Comparison of ENCODE assay signal across 1 cellular context in the genomic region with DNA sequence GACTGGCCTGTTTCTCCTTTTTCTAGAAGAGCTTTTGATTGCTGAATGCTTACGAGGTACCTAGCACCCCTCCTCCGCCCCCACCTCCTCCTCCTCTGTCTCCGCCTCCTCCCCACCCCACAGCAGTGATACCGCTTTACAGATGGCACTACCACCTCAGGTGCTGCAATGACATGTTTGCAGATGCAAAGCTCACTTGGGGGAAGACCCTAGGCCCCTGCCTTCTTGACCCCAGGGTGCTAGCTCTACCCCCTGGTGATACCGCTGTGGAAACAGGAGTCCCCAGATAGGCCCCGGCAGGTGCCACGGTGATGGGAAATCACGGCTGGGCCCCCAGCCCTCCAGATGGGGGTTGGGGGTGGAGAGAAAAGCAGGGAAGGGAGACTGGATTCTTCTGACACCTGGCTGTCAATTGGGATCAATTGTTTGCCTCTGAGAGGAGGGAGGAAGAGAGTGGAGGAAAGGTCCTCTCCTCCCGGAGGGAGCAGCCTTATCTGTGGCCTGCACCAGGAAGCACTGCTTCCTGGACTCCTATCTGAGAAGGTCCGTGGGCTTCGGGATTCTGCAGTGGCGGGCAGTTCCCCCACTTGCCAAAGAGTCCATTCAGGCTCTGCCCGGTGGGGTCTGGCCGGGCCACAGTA.
TF ChIP-seq lines count a peak whose summit lies in the region.

No MANE protein-coding gene starts in this region.

TF ChIP-seq in K562, 482 proteins besides CTCF, POLR2A, EP300 and RAD21 (continued from another document and continues in another):
- TF ChIP-seq, protein P1, sequence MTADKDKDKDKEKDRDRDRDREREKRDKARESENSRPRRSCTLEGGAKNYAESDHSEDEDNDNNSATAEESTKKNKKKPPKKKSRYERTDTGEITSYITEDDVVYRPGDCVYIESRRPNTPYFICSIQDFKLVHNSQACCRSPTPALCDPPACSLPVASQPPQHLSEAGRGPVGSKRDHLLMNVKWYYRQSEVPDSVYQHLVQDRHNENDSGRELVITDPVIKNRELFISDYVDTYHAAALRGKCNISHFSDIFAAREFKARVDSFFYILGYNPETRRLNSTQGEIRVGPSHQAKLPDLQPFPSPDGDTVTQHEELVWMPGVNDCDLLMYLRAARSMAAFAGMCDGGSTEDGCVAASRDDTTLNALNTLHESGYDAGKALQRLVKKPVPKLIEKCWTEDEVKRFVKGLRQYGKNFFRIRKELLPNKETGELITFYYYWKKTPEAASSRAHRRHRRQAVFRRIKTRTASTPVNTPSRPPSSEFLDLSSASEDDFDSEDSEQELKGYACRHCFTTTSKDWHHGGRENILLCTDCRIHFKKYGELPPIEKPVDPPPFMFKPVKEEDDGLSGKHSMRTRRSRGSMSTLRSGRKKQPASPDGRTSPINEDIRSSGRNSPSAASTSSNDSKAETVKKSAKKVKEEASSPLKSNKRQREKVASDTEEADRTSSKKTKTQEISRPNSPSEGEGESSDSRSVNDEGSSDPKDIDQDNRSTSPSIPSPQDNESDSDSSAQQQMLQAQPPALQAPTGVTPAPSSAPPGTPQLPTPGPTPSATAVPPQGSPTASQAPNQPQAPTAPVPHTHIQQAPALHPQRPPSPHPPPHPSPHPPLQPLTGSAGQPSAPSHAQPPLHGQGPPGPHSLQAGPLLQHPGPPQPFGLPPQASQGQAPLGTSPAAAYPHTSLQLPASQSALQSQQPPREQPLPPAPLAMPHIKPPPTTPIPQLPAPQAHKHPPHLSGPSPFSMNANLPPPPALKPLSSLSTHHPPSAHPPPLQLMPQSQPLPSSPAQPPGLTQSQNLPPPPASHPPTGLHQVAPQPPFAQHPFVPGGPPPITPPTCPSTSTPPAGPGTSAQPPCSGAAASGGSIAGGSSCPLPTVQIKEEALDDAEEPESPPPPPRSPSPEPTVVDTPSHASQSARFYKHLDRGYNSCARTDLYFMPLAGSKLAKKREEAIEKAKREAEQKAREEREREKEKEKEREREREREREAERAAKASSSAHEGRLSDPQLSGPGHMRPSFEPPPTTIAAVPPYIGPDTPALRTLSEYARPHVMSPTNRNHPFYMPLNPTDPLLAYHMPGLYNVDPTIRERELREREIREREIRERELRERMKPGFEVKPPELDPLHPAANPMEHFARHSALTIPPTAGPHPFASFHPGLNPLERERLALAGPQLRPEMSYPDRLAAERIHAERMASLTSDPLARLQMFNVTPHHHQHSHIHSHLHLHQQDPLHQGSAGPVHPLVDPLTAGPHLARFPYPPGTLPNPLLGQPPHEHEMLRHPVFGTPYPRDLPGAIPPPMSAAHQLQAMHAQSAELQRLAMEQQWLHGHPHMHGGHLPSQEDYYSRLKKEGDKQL (CRISPR knock-in tag; IDR thresholded peaks at IDR 0.05; ENCODE audit: borderline replicate concordance): no peak
- no peak for TF ChIP-seq ZNF75A (CRISPR knock-in tag; IDR thresholded peaks at IDR 0.05)
- no peak for TF ChIP-seq ASH1L (IDR thresholded peaks at IDR 0.05; ENCODE audit: borderline replicate concordance, low read depth, partially characterized antibody)
- no peak for TF ChIP-seq HMGN3 (IDR thresholded peaks at IDR 0.05; ENCODE audit: borderline replicate concordance, extremely low read depth, insufficient read length, low read depth, low read length)
- TF ChIP-seq BMI1 (IDR thresholded peaks at IDR 0.05; ENCODE audit: low read length): no peak
- no peak for TF ChIP-seq CBX2 (IDR thresholded peaks at IDR 0.05; ENCODE audit: insufficient read depth, low read length, poor library complexity, severe bottlenecking)
- TF ChIP-seq, protein P2, sequence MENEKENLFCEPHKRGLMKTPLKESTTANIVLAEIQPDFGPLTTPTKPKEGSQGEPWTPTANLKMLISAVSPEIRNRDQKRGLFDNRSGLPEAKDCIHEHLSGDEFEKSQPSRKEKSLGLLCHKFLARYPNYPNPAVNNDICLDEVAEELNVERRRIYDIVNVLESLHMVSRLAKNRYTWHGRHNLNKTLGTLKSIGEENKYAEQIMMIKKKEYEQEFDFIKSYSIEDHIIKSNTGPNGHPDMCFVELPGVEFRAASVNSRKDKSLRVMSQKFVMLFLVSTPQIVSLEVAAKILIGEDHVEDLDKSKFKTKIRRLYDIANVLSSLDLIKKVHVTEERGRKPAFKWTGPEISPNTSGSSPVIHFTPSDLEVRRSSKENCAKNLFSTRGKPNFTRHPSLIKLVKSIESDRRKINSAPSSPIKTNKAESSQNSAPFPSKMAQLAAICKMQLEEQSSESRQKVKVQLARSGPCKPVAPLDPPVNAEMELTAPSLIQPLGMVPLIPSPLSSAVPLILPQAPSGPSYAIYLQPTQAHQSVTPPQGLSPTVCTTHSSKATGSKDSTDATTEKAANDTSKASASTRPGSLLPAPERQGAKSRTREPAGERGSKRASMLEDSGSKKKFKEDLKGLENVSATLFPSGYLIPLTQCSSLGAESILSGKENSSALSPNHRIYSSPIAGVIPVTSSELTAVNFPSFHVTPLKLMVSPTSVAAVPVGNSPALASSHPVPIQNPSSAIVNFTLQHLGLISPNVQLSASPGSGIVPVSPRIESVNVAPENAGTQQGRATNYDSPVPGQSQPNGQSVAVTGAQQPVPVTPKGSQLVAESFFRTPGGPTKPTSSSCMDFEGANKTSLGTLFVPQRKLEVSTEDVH (IDR thresholded peaks at IDR 0.05; ENCODE audit: low read depth, partially characterized antibody): no peak
- TF ChIP-seq ZC3H4 (CRISPR knock-in tag; IDR thresholded peaks at IDR 0.05; ENCODE audit: borderline replicate concordance): no peak
- TF ChIP-seq FOXM1 (IDR thresholded peaks at IDR 0.05; ENCODE audit: low read depth): 0 out of 2 replicates have a peak, but pooled peaks have one; percentile 13
- no peak for TF ChIP-seq FOXM1 (CRISPR knock-in tag; IDR thresholded peaks at IDR 0.05; ENCODE audit: low read depth)
- TF ChIP-seq, protein P3, sequence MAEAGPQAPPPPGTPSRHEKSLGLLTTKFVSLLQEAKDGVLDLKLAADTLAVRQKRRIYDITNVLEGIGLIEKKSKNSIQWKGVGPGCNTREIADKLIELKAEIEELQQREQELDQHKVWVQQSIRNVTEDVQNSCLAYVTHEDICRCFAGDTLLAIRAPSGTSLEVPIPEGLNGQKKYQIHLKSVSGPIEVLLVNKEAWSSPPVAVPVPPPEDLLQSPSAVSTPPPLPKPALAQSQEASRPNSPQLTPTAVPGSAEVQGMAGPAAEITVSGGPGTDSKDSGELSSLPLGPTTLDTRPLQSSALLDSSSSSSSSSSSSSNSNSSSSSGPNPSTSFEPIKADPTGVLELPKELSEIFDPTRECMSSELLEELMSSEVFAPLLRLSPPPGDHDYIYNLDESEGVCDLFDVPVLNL (CRISPR knock-in tag; IDR thresholded peaks at IDR 0.05; ENCODE audit: low read depth): no peak
- no peak for TF ChIP-seq HDAC3 (IDR thresholded peaks at IDR 0.05; ENCODE audit: borderline replicate concordance, partially characterized antibody)
- no peak for TF ChIP-seq ILF3 (IDR thresholded peaks at IDR 0.05; ENCODE audit: borderline replicate concordance)
- peak; percentile 48; the same call in 1 of the 2 replicates for TF ChIP-seq NCOR1 (IDR thresholded peaks at IDR 0.05)
- no peak for TF ChIP-seq ZNF12 (CRISPR knock-in tag; IDR thresholded peaks at IDR 0.05)
- TF ChIP-seq PHB2 (IDR thresholded peaks at IDR 0.05; ENCODE audit: low read depth): no peak
- TF ChIP-seq LARP7 (IDR thresholded peaks at IDR 0.05): no peak
- TF ChIP-seq SPI1 (IDR thresholded peaks at IDR 0.05; ENCODE audit: borderline replicate concordance, low read depth, low read length): 0 out of 2 replicates have a peak, but pooled peaks have one; percentile 4
- no peak for TF ChIP-seq MBD2 (IDR thresholded peaks at IDR 0.05; ENCODE audit: borderline replicate concordance, low read depth)
- TF ChIP-seq ZNF224 (CRISPR knock-in tag; IDR thresholded peaks at IDR 0.05): no peak
- TF ChIP-seq, protein P4, sequence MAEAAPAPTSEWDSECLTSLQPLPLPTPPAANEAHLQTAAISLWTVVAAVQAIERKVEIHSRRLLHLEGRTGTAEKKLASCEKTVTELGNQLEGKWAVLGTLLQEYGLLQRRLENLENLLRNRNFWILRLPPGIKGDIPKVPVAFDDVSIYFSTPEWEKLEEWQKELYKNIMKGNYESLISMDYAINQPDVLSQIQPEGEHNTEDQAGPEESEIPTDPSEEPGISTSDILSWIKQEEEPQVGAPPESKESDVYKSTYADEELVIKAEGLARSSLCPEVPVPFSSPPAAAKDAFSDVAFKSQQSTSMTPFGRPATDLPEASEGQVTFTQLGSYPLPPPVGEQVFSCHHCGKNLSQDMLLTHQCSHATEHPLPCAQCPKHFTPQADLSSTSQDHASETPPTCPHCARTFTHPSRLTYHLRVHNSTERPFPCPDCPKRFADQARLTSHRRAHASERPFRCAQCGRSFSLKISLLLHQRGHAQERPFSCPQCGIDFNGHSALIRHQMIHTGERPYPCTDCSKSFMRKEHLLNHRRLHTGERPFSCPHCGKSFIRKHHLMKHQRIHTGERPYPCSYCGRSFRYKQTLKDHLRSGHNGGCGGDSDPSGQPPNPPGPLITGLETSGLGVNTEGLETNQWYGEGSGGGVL (CRISPR knock-in tag; IDR thresholded peaks at IDR 0.05): no peak
- no peak for TF ChIP-seq PTRF (tag; IDR thresholded peaks at IDR 0.05)
- TF ChIP-seq YY1 (IDR thresholded peaks at IDR 0.05; ENCODE audit: borderline replicate concordance in 1 of 3, control insufficient read depth in 1 of 3, extremely low read depth in 1 of 3, insufficient read depth in 3 of 3, insufficient read length in 1 of 3, insufficient replicate concordance in 2 of 3, low read depth in 1 of 3, low read length in 2 of 3): no peak
- no peak for TF ChIP-seq MCM3 (IDR thresholded peaks at IDR 0.05)
- TF ChIP-seq, protein P5, sequence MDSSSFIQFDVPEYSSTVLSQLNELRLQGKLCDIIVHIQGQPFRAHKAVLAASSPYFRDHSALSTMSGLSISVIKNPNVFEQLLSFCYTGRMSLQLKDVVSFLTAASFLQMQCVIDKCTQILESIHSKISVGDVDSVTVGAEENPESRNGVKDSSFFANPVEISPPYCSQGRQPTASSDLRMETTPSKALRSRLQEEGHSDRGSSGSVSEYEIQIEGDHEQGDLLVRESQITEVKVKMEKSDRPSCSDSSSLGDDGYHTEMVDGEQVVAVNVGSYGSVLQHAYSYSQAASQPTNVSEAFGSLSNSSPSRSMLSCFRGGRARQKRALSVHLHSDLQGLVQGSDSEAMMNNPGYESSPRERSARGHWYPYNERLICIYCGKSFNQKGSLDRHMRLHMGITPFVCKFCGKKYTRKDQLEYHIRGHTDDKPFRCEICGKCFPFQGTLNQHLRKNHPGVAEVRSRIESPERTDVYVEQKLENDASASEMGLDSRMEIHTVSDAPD (CRISPR knock-in tag; IDR thresholded peaks at IDR 0.05): no peak
- no peak for TF ChIP-seq PHF8 (IDR thresholded peaks at IDR 0.05; ENCODE audit: borderline replicate concordance, low read length)
- TF ChIP-seq ZFP36 (IDR thresholded peaks at IDR 0.05; ENCODE audit: low read depth, low read length, partially characterized antibody): no peak
- TF ChIP-seq, protein P6, sequence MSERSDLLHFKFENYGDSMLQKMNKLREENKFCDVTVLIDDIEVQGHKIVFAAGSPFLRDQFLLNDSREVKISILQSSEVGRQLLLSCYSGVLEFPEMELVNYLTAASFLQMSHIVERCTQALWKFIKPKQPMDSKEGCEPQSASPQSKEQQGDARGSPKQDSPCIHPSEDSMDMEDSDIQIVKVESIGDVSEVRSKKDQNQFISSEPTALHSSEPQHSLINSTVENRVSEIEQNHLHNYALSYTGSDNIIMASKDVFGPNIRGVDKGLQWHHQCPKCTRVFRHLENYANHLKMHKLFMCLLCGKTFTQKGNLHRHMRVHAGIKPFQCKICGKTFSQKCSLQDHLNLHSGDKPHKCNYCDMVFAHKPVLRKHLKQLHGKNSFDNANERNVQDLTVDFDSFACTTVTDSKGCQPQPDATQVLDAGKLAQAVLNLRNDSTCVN (CRISPR knock-in tag; IDR thresholded peaks at IDR 0.05): no peak
- TF ChIP-seq, protein P7, sequence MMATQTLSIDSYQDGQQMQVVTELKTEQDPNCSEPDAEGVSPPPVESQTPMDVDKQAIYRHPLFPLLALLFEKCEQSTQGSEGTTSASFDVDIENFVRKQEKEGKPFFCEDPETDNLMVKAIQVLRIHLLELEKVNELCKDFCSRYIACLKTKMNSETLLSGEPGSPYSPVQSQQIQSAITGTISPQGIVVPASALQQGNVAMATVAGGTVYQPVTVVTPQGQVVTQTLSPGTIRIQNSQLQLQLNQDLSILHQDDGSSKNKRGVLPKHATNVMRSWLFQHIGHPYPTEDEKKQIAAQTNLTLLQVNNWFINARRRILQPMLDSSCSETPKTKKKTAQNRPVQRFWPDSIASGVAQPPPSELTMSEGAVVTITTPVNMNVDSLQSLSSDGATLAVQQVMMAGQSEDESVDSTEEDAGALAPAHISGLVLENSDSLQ (IDR thresholded peaks at IDR 0.05): no peak
- TF ChIP-seq, protein P8, sequence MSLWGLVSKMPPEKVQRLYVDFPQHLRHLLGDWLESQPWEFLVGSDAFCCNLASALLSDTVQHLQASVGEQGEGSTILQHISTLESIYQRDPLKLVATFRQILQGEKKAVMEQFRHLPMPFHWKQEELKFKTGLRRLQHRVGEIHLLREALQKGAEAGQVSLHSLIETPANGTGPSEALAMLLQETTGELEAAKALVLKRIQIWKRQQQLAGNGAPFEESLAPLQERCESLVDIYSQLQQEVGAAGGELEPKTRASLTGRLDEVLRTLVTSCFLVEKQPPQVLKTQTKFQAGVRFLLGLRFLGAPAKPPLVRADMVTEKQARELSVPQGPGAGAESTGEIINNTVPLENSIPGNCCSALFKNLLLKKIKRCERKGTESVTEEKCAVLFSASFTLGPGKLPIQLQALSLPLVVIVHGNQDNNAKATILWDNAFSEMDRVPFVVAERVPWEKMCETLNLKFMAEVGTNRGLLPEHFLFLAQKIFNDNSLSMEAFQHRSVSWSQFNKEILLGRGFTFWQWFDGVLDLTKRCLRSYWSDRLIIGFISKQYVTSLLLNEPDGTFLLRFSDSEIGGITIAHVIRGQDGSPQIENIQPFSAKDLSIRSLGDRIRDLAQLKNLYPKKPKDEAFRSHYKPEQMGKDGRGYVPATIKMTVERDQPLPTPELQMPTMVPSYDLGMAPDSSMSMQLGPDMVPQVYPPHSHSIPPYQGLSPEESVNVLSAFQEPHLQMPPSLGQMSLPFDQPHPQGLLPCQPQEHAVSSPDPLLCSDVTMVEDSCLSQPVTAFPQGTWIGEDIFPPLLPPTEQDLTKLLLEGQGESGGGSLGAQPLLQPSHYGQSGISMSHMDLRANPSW (CRISPR knock-in tag; IDR thresholded peaks at IDR 0.05): no peak
- no peak for TF ChIP-seq ILK (tag; IDR thresholded peaks at IDR 0.05; ENCODE audit: borderline replicate concordance, low read depth)
- no peak for TF ChIP-seq PCBP2 (IDR thresholded peaks at IDR 0.05; ENCODE audit: low read depth, low read length, poor library complexity, severe bottlenecking)
- TF ChIP-seq ZC3H11A (IDR thresholded peaks at IDR 0.05; ENCODE audit: low read depth, low read length): no peak
- peak; percentile 46; the same call in 1 of the 2 replicates for TF ChIP-seq TEAD4 (IDR thresholded peaks at IDR 0.05; ENCODE audit: low read length)
- TF ChIP-seq TEAD4 (CRISPR knock-in tag; IDR thresholded peaks at IDR 0.05; ENCODE audit: borderline replicate concordance): no peak
- TF ChIP-seq, protein P9, sequence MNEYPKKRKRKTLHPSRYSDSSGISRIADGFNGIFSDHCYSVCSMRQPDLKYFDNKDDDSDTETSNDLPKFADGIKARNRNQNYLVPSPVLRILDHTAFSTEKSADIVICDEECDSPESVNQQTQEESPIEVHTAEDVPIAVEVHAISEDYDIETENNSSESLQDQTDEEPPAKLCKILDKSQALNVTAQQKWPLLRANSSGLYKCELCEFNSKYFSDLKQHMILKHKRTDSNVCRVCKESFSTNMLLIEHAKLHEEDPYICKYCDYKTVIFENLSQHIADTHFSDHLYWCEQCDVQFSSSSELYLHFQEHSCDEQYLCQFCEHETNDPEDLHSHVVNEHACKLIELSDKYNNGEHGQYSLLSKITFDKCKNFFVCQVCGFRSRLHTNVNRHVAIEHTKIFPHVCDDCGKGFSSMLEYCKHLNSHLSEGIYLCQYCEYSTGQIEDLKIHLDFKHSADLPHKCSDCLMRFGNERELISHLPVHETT (CRISPR knock-in tag; conservative IDR thresholded peaks at IDR 0.05 in 1 of 2, IDR thresholded peaks at IDR 0.05 in 1 of 2): no peak
